ENCODE assay signal across 1 cellular context in genomic region chr10:70352401-70353097, GRCh38.
A peak's percentile ranks its signal among the peaks of the same experiment; 100 is the strongest.
TF ChIP-seq lines count a peak whose summit lies in the region.

No MANE protein-coding gene starts in this region.

TF ChIP-seq in HepG2, 621 proteins besides CTCF, POLR2A, EP300 and RAD21 (continued from another document):
- TF ChIP-seq, protein P1, sequence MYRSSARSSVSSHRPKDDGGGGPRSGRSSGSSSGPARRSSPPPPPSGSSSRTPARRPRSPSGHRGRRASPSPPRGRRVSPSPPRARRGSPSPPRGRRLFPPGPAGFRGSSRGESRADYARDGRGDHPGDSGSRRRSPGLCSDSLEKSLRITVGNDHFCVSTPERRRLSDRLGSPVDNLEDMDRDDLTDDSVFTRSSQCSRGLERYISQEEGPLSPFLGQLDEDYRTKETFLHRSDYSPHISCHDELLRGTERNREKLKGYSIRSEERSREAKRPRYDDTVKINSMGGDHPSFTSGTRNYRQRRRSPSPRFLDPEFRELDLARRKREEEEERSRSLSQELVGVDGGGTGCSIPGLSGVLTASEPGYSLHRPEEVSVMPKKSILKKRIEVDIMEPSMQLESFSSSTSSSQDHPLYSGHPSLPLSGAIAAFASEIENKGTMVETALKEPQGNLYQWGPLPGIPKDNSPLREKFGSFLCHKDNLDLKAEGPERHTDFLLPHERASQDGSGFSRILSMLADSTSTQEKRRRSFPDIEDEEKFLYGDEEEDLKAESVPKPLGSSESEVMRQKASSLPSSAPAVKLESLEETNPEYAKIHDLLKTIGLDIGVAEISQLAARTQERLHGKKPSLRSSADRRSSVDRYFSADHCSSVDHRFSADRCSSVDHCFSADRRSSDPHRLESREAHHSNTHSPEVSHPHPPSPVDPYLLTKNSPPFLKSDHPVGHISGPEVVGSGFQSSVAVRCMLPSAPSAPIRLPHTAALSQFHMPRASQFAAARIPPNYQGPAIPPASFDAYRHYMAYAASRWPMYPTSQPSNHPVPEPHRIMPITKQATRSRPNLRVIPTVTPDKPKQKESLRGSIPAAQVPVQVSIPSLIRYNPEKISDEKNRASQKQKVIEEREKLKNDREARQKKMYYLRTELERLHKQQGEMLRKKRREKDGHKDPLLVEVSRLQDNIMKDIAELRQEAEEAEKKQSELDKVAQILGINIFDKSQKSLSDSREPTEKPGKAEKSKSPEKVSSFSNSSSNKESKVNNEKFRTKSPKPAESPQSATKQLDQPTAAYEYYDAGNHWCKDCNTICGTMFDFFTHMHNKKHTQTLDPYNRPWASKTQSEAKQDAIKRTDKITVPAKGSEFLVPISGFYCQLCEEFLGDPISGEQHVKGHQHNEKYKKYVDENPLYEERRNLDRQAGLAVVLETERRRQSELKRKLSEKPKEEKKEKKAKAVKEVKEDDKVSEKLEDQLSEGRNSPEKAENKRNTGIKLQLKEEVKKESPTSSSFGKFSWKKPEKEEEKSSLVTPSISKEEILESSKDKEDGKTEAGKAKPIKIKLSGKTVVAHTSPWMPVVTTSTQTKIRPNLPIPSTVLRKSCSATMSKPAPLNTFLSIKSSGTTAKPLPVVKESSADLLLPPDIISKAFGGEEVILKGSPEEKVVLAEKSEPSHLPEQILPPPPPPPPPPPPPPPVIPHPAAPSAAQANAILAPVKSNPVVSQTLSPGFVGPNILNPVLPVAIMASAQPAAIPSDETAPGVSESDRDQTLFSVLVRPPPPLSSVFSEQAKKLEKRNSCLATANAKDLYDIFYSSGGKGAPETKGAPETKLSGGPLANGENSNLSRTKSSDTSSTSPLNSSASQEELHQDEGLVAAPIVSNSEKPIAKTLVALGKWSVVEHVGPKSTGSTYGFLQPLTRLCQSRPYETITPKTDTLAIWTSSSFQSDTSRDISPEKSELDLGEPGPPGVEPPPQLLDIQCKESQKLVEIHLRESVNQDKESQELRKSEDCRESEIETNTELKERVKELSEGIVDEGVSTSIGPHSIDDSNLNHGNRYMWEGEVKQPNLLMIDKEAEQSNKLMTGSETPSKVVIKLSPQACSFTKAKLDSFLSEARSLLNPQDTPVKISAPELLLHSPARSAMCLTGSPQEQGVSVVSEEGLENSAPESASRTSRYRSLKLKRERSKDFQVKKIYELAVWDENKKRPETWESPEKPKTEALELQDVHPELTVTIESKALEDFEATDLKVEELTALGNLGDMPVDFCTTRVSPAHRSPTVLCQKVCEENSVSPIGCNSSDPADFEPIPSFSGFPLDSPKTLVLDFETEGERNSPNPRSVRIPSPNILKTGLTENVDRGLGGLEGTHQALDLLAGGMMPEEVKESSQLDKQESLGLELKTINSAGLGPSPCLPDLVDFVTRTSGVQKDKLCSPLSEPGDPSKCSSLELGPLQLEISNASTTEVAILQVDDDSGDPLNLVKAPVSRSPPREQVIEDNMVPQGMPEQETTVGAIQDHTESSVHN (CRISPR knock-in tag; IDR thresholded peaks at IDR 0.05) = no peak
- peak; percentile 82; the same call in 1 of the 2 replicates for TF ChIP-seq FOXO1 (CRISPR knock-in tag; IDR thresholded peaks at IDR 0.05)
- TF ChIP-seq ARID5B (CRISPR knock-in tag; IDR thresholded peaks at IDR 0.05) = peak; percentile 74
- TF ChIP-seq ZKSCAN8 (CRISPR knock-in tag; IDR thresholded peaks at IDR 0.05; ENCODE audit: borderline replicate concordance) = 0 out of 2 replicates have a peak, but pooled peaks have one; percentile 37
- no peak for TF ChIP-seq ZNF883 (CRISPR knock-in tag; IDR thresholded peaks at IDR 0.05; ENCODE audit: not compliant biosample characterization)
- TF ChIP-seq AFF4 (CRISPR knock-in tag; IDR thresholded peaks at IDR 0.05) = no peak
- TF ChIP-seq MYC (CRISPR knock-in tag; IDR thresholded peaks at IDR 0.05; ENCODE audit: borderline replicate concordance) = peak; percentile 55
- peak; percentile 65 for TF ChIP-seq THAP11 (CRISPR knock-in tag; IDR thresholded peaks at IDR 0.05)
- TF ChIP-seq ZBED4 (CRISPR knock-in tag; IDR thresholded peaks at IDR 0.05; ENCODE audit: borderline replicate concordance) = 0 out of 2 replicates have a peak, but pooled peaks have one; percentile 24
- no peak for TF ChIP-seq ZNF260 (CRISPR knock-in tag; IDR thresholded peaks at IDR 0.05; ENCODE audit: borderline replicate concordance, low read depth)
- TF ChIP-seq ZNF24 (IDR thresholded peaks at IDR 0.05) = peak; percentile 46; the same call in 1 of the 2 replicates
- no peak for TF ChIP-seq ARNT2 (CRISPR knock-in tag; IDR thresholded peaks at IDR 0.05; ENCODE audit: low read depth)
